Comparison of ENCODE assay signal across 8 cellular contexts in the genomic region with DNA sequence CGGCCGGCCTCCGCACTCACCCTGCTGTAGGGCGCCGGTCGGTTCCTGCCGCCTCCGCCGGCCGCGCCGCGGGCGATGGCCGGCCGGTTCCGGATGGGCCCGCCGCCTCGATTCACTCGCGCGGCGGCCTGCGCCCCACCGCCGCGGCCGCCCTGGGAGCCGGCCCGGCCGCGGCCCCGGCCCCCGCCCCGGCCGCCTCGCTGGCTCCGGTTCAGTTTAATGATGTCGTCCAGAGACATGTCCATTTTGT. TPM values are rescaled to one million over a fixed set of nuclear protein-coding genes. Genes with fewer than 3 reads are reported as not detected.
DNase-seq lines count a peak whose midpoint lies in the region; TF ChIP-seq lines count a peak whose summit lies in the region.

No MANE protein-coding gene starts in this region.

- peak overlapping the region; percentile 75 for H3K4me3 ChIP-seq in AG10803 (ENCODE audit: low read length)
- peak overlapping the region in 3 of 4 donors; percentile 73 to 96 (median 82) for H3K4me3 ChIP-seq in adrenal gland
- H3K4me3 ChIP-seq in mononuclear cell (ENCODE audit: low read length): peak overlapping the region; percentile 63

- no peaks in the 10 kb centered on the region for H3K27me3 ChIP-seq in adrenal gland
- H3K27me3 ChIP-seq in mononuclear cell (ENCODE audit: insufficient read depth, low read length): no peaks in the 10 kb centered on the region

- H3K27ac ChIP-seq in adrenal gland: peak overlapping the region in 4 of 5 donors; percentile 65 to 97 (median 91)

- peaks cover 29% of the 10 kb centered on the region for H3K36me3 Mint-ChIP-seq in HFFc6 (ENCODE audit: low read depth)

- H3K4me3 Mint-ChIP-seq in HFFc6: peak overlapping the region; percentile 90

- no peaks in the 10 kb centered on the region; the same call in 1 of the 2 replicates for H3K27me3 Mint-ChIP-seq in HFFc6 (ENCODE audit: insufficient read depth)

- peaks cover 0 to 62% of the 10 kb centered on the region in 2 donors for H3K36me3 ChIP-seq in adrenal gland (replicated peaks in 1 of 2)

- H3K4me1 ChIP-seq in adrenal gland (replicated peaks in 1 of 2) (peaks cover 20 to 28% of the 10 kb centered on the region in 2 donors), mononuclear cell (ENCODE audit: insufficient read depth, low read length) (peaks cover 22% of the 10 kb centered on the region)

- 0 to 1% (median 1%) methylated on average over 22 to 40 of the region's 40 CpGs; no CpG with 5 or more reads in 1 of the 4 donors for WGBS in adrenal gland, 4 donors

- TF ChIP-seq CTCF in AG10803 (conservative IDR thresholded peaks at IDR 0.05; ENCODE audit: low read length) (no peak), HFFc6 (IDR thresholded peaks at IDR 0.05) (no peak), adrenal gland (IDR thresholded peaks at IDR 0.05) (no peak)

- intact Hi-C loops in adrenal gland (cut with DNase I): no loop called here

- peak overlapping the region; percentile 95 for H3K27ac Mint-ChIP-seq in HFFc6

- H3K9me3 ChIP-seq in adrenal gland (replicated peaks in 1 of 3) (no peaks in the 10 kb centered on the region), mononuclear cell (ENCODE audit: low read depth, low read length) (no peaks in the 10 kb centered on the region)

- H3K4me1 Mint-ChIP-seq in HFFc6 (ENCODE audit: low read depth): peaks cover 26% of the 10 kb centered on the region

- no peak for DNase-seq in AG10803 (ENCODE audit: low read depth)
- DNase-seq in HFFc6: no peak
- no peak for DNase-seq in adrenal gland
- DNase-seq in SW 1271 (lab: John Stamatoyannopoulos, UW): no peak
- DNase-seq in central memory CD4-positive, alpha-beta T cell: no peak
- DNase-seq in kidney tubule cell (ENCODE audit: low spot score): no peak
- DNase-seq in T1000 (lab: John Stamatoyannopoulos, UW): no peak

- TF ChIP-seq POLR2A in adrenal gland (IDR thresholded peaks at IDR 0.05): no peak

- H3K9me3 Mint-ChIP-seq in HFFc6: no peaks in the 10 kb centered on the region

RNA-seq across cellular contexts. Expression of a gene that starts 0.2 kb away (rescaled TPM):
- 100 to 1,000 TPM; 101 to 151 (median 135) TPM for total RNA-seq in HFFc6 (2021; fragmentation: NEBNext Ultra II Directional; extraction: Animal tissue kit (Norgen Biotek cat#: 25700))
- 10 to 100 TPM; 15.2 to 69.3 (median 45.0) TPM for total RNA-seq in adrenal gland
- polyA plus RNA-seq in adrenal gland: 10 to 100 TPM; 13.0 to 28.2 (median 15.2) TPM
- 77.9 TPM for total RNA-seq in mononuclear cell

RNA-seq across cellular contexts. Expression of a gene that starts 0.3 kb away (rescaled TPM):
- total RNA-seq in HFFc6 (2021; fragmentation: NEBNext Ultra II Directional; extraction: Animal tissue kit (Norgen Biotek cat#: 25700)): 100 to 1,000 TPM; 151 to 169 (median 156) TPM
- total RNA-seq in adrenal gland (100 to 1,000 TPM; 102 to 226 (median 147) TPM), mononuclear cell (36.3 TPM)
- polyA plus RNA-seq in adrenal gland: 100 to 1,000 TPM in 2 of 3 donors, 10 to 100 TPM in 1; 21.2 to 242 (median 112) TPM

RNA-seq across cellular contexts. Expression of a gene that starts 10.8 kb away (rescaled TPM):
- 1 to 10 TPM in 1 of 6 experiments, under 1 TPM in 5; 0.53 to 1.5 (median 0.71) TPM for total RNA-seq in HFFc6 (2021; fragmentation: NEBNext Ultra II Directional; extraction: Animal tissue kit (Norgen Biotek cat#: 25700))
- total RNA-seq in adrenal gland (1 to 10 TPM in 1 of 8 donors, under 1 TPM in 3, not detected in 4; 0.18 to 2.5 (median 0.35) TPM), mononuclear cell (0.10 TPM)
- polyA plus RNA-seq in adrenal gland: under 1 TPM; 0.07 to 0.57 (median 0.24) TPM

RNA-seq across cellular contexts. Expression of a gene that starts 20.0 kb away (rescaled TPM):
- total RNA-seq in HFFc6 (2021; fragmentation: NEBNext Ultra II Directional; extraction: Animal tissue kit (Norgen Biotek cat#: 25700)): 10 to 100 TPM; 33.2 to 45.8 (median 35.8) TPM
- 10 to 100 TPM; 19.8 to 31.6 (median 26.9) TPM for total RNA-seq in adrenal gland
- 10 to 100 TPM; 32.5 to 41.2 (median 37.5) TPM for polyA plus RNA-seq in adrenal gland
- total RNA-seq in mononuclear cell: 10.6 TPM

RNA-seq across cellular contexts. Expression of a gene that starts 20.1 kb away (rescaled TPM):
- total RNA-seq in HFFc6 (2021; fragmentation: NEBNext Ultra II Directional; extraction: Animal tissue kit (Norgen Biotek cat#: 25700)): 1,000 to 10,000 TPM in 1 of 6 experiments, 100 to 1,000 TPM in 5; 758 to 1,040 (median 908) TPM
- 100 to 1,000 TPM; 134 to 491 (median 236) TPM for total RNA-seq in adrenal gland
- 100 to 1,000 TPM; 180 to 324 (median 250) TPM for polyA plus RNA-seq in adrenal gland
- total RNA-seq in mononuclear cell: 189 TPM
